In genomic region chr10:101397140-101397539, GRCh38 we compare ENCODE assay signal across 10 cellular contexts. TPM values are rescaled to one million over a fixed set of nuclear protein-coding genes. Genes with fewer than 3 reads are reported as not detected.
DNase-seq lines count a peak whose midpoint lies in the region; FAIRE-seq and TF ChIP-seq lines count a peak whose summit lies in the region.
"Had no signal": no experiment of that assay in that cellular context is flagged by ENCODE, and none has a peak within 500 bp of the region (broad histone marks: within the 10 kb centered on the region; RNA-seq: fewer than 3 reads in every experiment).

No MANE protein-coding gene starts in this region.

- no peak overlapping the region for H3K4me3 Mint-ChIP-seq in astrocyte (ENCODE audit: unreplicated experiment)
- H3K4me3 Mint-ChIP-seq in glutamatergic neuron (ENCODE audit: unreplicated experiment): no peak overlapping the region
- H3K4me3 Mint-ChIP-seq: neural crest cell had no signal

- no peaks in the 10 kb centered on the region for H3K4me1 ChIP-seq in astrocyte (ENCODE audit: insufficient read depth, low read length)
- H3K4me1 ChIP-seq: Caco-2 had no signal

- H3K4me3 ChIP-seq in astrocyte (ENCODE audit: insufficient read depth, low read depth, low read length): no peak overlapping the region

- H3K27me3 Mint-ChIP-seq in astrocyte (ENCODE audit: low read depth, unreplicated experiment) (no peaks in the 10 kb centered on the region), glutamatergic neuron (ENCODE audit: unreplicated experiment) (no peaks in the 10 kb centered on the region)

- no peak overlapping the region for H3K27ac ChIP-seq in astrocyte (ENCODE audit: low read depth, low read length)

- H3K4me2 ChIP-seq in astrocyte (ENCODE audit: low read length): no peak overlapping the region

- H3K9ac ChIP-seq in astrocyte (ENCODE audit: low read length): no peak overlapping the region

- no peaks in the 10 kb centered on the region for H3K36me3 ChIP-seq in astrocyte (ENCODE audit: insufficient read depth, low read length)

- H3K27me3 ChIP-seq in astrocyte (ENCODE audit: insufficient read depth, low read length): no peaks in the 10 kb centered on the region

- H3K4me1 Mint-ChIP-seq in astrocyte (ENCODE audit: low read depth, unreplicated experiment) (peaks cover 13% of the 10 kb centered on the region), glutamatergic neuron (ENCODE audit: low read depth, unreplicated experiment) (peaks cover 3% of the 10 kb centered on the region)

- no peaks in the 10 kb centered on the region for H3K9me3 Mint-ChIP-seq in astrocyte (ENCODE audit: unreplicated experiment)
- H3K9me3 Mint-ChIP-seq in glutamatergic neuron (ENCODE audit: unreplicated experiment): no peaks in the 10 kb centered on the region
- H3K9me3 Mint-ChIP-seq: neural crest cell had no signal

- H3K27ac Mint-ChIP-seq in astrocyte (ENCODE audit: unreplicated experiment) (no peak overlapping the region), glutamatergic neuron (ENCODE audit: unreplicated experiment) (no peak overlapping the region)

- TF ChIP-seq CTCF in astrocyte (IDR thresholded peaks at IDR 0.05; ENCODE audit: insufficient read depth, low read depth, low read length): no peak
- TF ChIP-seq CTCF in glutamatergic neuron (IDR thresholded peaks at IDR 0.05; ENCODE audit: partially characterized antibody, unreplicated experiment): no peak

- no peaks in the 10 kb centered on the region for H3K9me3 ChIP-seq in astrocyte (ENCODE audit: insufficient read depth, low read depth, low read length)
- H3K9me3 ChIP-seq: Caco-2 had no signal

- no peak overlapping the region for H2AFZ ChIP-seq in astrocyte (ENCODE audit: low read depth, low read length)

- FAIRE-seq in astrocyte (lab: Jason Lieb, UNC): no peak

- DNase-seq in NCI-H82 (lab: John Stamatoyannopoulos, UW) (peak; percentile 53), NCI-H82 treated with DMSO at 0.1 percent for 48 hours (lab: John Stamatoyannopoulos, UW; ENCODE audit: unreplicated experiment) (no peak), HT1080 (ENCODE audit: low read depth) (peak; percentile 32), astrocyte (ENCODE audit: low read depth) (peak; percentile 32), midbrain (lab: John Stamatoyannopoulos, UW) (peak; percentile 8), NCI-H510A (lab: John Stamatoyannopoulos, UW) (no peak), glutamatergic neuron (no peak), NOMO-1 treated with dmso at 0.1 percent for 144 hours (lab: John Stamatoyannopoulos, UW; ENCODE audit: unreplicated experiment) (no peak)

- H4K20me1 ChIP-seq in astrocyte (ENCODE audit: insufficient read depth, low read length): peaks cover 38% of the 10 kb centered on the region

- peaks cover 7% of the 10 kb centered on the region for H3K79me2 ChIP-seq in astrocyte (ENCODE audit: insufficient read depth, low read length)

- no peaks in the 10 kb centered on the region for H3K36me3 Mint-ChIP-seq in astrocyte (ENCODE audit: low read depth, unreplicated experiment)
- no peaks in the 10 kb centered on the region for H3K36me3 Mint-ChIP-seq in glutamatergic neuron (ENCODE audit: unreplicated experiment)

RNA-seq across cellular contexts. Expression of gene BTRC, which starts 43.2 kb away (rescaled TPM):
- total RNA-seq in HT1080 (2014; rRNA removed; shearing (Covaris generic)): 6.2 and 6.4 TPM in 2 replicates
- 6.4 and 7.2 TPM in 2 replicates for polyA plus RNA-seq in HT1080 (2015; cell fraction: cytosol; rRNA removed)
- 9.3 and 10.1 TPM in 2 replicates for polyA plus RNA-seq in HT1080 (2015; cell fraction: nucleus; rRNA removed)
- total RNA-seq in astrocyte (32.8 and 33.3 TPM in 2 replicates), glutamatergic neuron (ENCODE audit: unreplicated experiment) (28.9 TPM)

Comparison
In these comparisons a context has a peak if more than half of its experiments do, and no peak if none do; other contexts are left out.
1. DNase-seq: peak in NCI-H82 (single experiment), HT1080 (single experiment), astrocyte (single experiment) and midbrain (single experiment); none in NCI-H82 treated with DMSO at 0.1 percent for 48 hours (single experiment), NCI-H510A (single experiment), glutamatergic neuron (single experiment) and NOMO-1 treated with dmso at 0.1 percent for 144 hours (single experiment).